Comparison of ENCODE assay signal across 12 cellular contexts in genomic region chr20:25361287-25361683, GRCh38. TPM values are rescaled to one million over a fixed set of nuclear protein-coding genes. Genes with fewer than 3 reads are reported as not detected.
DNase-seq lines count a peak whose midpoint lies in the region; ATAC-seq and TF ChIP-seq lines count a peak whose summit lies in the region.
"Had no signal": no experiment of that assay in that cellular context is flagged by ENCODE, and none has a peak within 500 bp of the region (broad histone marks: within the 10 kb centered on the region; RNA-seq: fewer than 3 reads in every experiment).

No MANE protein-coding gene starts in this region.

- peaks cover 42% of the 10 kb centered on the region for H3K79me2 ChIP-seq in fibroblast of lung (ENCODE audit: control insufficient read depth, insufficient read depth, low read length)

- H2AFZ ChIP-seq in fibroblast of lung (ENCODE audit: low read length) = no peak overlapping the region

- H3K27ac Mint-ChIP-seq in stimulated activated naive B cell treated with anti-CD40 and anti-IgM and Interleukin-4, amounts not matched to agents 10 μg/mL and 1 μg/mL and 100 μg/mL, for 72 hours = no peak overlapping the region

- peak overlapping the region; percentile 3 for H3K27ac ChIP-seq in RWPE2 (ENCODE audit: poor library complexity, severe bottlenecking)
- peak overlapping the region; percentile 30 for H3K27ac ChIP-seq in fibroblast of lung (ENCODE audit: insufficient read depth, low read length)
- H3K27ac ChIP-seq: epithelial cell of prostate, thoracic aorta had no signal

- H3K27me3 ChIP-seq in RWPE2 (ENCODE audit: insufficient read depth, poor library complexity, severe bottlenecking) (no peaks in the 10 kb centered on the region), fibroblast of lung (ENCODE audit: control insufficient read depth, insufficient read depth, low read length) (no peaks in the 10 kb centered on the region)

- no peaks in the 10 kb centered on the region for H3K9me3 Mint-ChIP-seq in stimulated activated naive B cell treated with anti-CD40 and anti-IgM and Interleukin-4, amounts not matched to agents 10 μg/mL and 1 μg/mL and 100 μg/mL, for 72 hours

- DNase-seq in HCEC 1CT (peak; percentile 7), RWPE2 (ENCODE audit: low spot score) (no peak), fibroblast of lung (ENCODE audit: low read depth in 2 of 2) (peak in 1 of 2 donors; percentile 72), NCI-H1417 treated with DMSO at 0.1 percent for 48 hours (lab: John Stamatoyannopoulos, UW) (no peak)
- no peak for DNase-seq in stimulated activated naive B cell treated with anti-CD40 and anti-IgM and Interleukin-4, amounts not matched to agents 10 μg/mL and 1 μg/mL and 100 μg/mL, for 72 hours
- DNase-seq: activated CD8-positive, alpha-beta memory T cell treated with anti-CD3 and anti-CD28 coated beads, Interleukin-2, amount 50 U/mL, for 48 hours; NCI-H1048 had no signal

- H3K36me3 Mint-ChIP-seq in stimulated activated naive B cell treated with anti-CD40 and anti-IgM and Interleukin-4, amounts not matched to agents 10 μg/mL and 1 μg/mL and 100 μg/mL, for 72 hours = no peaks in the 10 kb centered on the region

- H3K36me3 ChIP-seq in RWPE2 (ENCODE audit: low read depth) (no peaks in the 10 kb centered on the region), fibroblast of lung (ENCODE audit: control insufficient read depth, insufficient read depth, low read length) (no peaks in the 10 kb centered on the region)
- H3K36me3 ChIP-seq: thoracic aorta had no signal

- no peaks in the 10 kb centered on the region for H3K27me3 Mint-ChIP-seq in stimulated activated naive B cell treated with anti-CD40 and anti-IgM and Interleukin-4, amounts not matched to agents 10 μg/mL and 1 μg/mL and 100 μg/mL, for 72 hours

- H3K9me3 ChIP-seq in RWPE2 (ENCODE audit: severe bottlenecking) (no peaks in the 10 kb centered on the region), fibroblast of lung (ENCODE audit: control insufficient read depth, insufficient read depth, low read depth, low read length) (no peaks in the 10 kb centered on the region)
- H3K9me3 ChIP-seq: thoracic aorta had no signal

- no peak overlapping the region for H3K4me3 ChIP-seq in RWPE2 (ENCODE audit: severe bottlenecking)
- no peak overlapping the region for H3K4me3 ChIP-seq in fibroblast of lung (replicated peaks in 1 of 4; ENCODE audit: control extremely low read depth in 1 of 4, insufficient read depth in 1 of 4, low read depth in 3 of 4, low read length in 4 of 4)
- H3K4me3 ChIP-seq: skin epidermis had no signal

- TF ChIP-seq CTCF in RWPE2 (IDR thresholded peaks at IDR 0.05; ENCODE audit: poor library complexity, severe bottlenecking) = no peak
- TF ChIP-seq CTCF in fibroblast of lung (conservative IDR thresholded peaks at IDR 0.05 in 1 of 2, IDR thresholded peaks at IDR 0.05 in 1 of 2; ENCODE audit: low read depth in 1 of 2, low read length in 2 of 2) = no peak

- H3K4me2 ChIP-seq in fibroblast of lung (ENCODE audit: extremely low read depth, insufficient read depth, low read length) = peak overlapping the region; percentile 20

- H3K4me3 Mint-ChIP-seq in stimulated activated naive B cell treated with anti-CD40 and anti-IgM and Interleukin-4, amounts not matched to agents 10 μg/mL and 1 μg/mL and 100 μg/mL, for 72 hours = peak overlapping the region; percentile 13 to 65

- H3K9ac ChIP-seq in fibroblast of lung (ENCODE audit: insufficient read depth, low read length) = no peak overlapping the region

- peaks cover 29 to 42% of the 10 kb centered on the region in 2 donors for H3K4me1 Mint-ChIP-seq in stimulated activated naive B cell treated with anti-CD40 and anti-IgM and Interleukin-4, amounts not matched to agents 10 μg/mL and 1 μg/mL and 100 μg/mL, for 72 hours

- no peaks in the 10 kb centered on the region for H3K4me1 ChIP-seq in RWPE2 (ENCODE audit: insufficient read depth, poor library complexity, severe bottlenecking)
- H3K4me1 ChIP-seq in fibroblast of lung (ENCODE audit: control insufficient read depth, extremely low read depth, insufficient read depth, low read length) = peaks cover 2% of the 10 kb centered on the region

- peak; percentile 46; the same call in 1 of the 3 replicates for ATAC-seq in RWPE2 (ENCODE audit: low read depth)
- ATAC-seq in stimulated activated naive B cell treated with anti-CD40 and anti-IgM and Interleukin-4, amounts not matched to agents 10 μg/mL and 1 μg/mL and 100 μg/mL, for 72 hours (replicated peaks) = peak; percentile 17 to 24
- no peak for ATAC-seq in GM21447 (IDR thresholded peaks at IDR 0.05; ENCODE audit: unreplicated experiment)
- ATAC-seq in GM21528 (IDR thresholded peaks at IDR 0.05; ENCODE audit: low FRiP score, unreplicated experiment) = no peak

- H4K20me1 ChIP-seq in fibroblast of lung (ENCODE audit: control insufficient read depth, extremely low read depth, insufficient read depth, low read length) = no peaks in the 10 kb centered on the region

RNA-seq across cellular contexts. Expression of gene ABHD12, which starts 29.4 kb away (rescaled TPM):
- 45.7 and 79.1 TPM in 2 replicates for total RNA-seq in fibroblast of lung
- polyA plus RNA-seq in fibroblast of lung = 52.9 and 84.6 TPM in 2 replicates
- polyA plus RNA-seq in fibroblast of lung (2012) = 82.8 and 88.6 TPM in 2 replicates
- 86.2 and 110 TPM in 2 replicates for polyA minus RNA-seq in fibroblast of lung (ENCODE audit: low replicate concordance)

RNA-seq across cellular contexts. Expression of gene GINS1, which starts 46.2 kb away (rescaled TPM):
- total RNA-seq in fibroblast of lung = 1.3 and 3.0 TPM in 2 replicates
- 5.6 and 13.5 TPM in 2 replicates for polyA plus RNA-seq in fibroblast of lung
- 3.5 and 9.7 TPM in 2 replicates for polyA plus RNA-seq in fibroblast of lung (2012)
- 1.7 and 4.6 TPM in 2 replicates for polyA minus RNA-seq in fibroblast of lung (ENCODE audit: low replicate concordance)

Comparison
In these comparisons a context has a peak if more than half of its experiments do, and no peak if none do; other contexts are left out.
1. ATAC-seq: peak in RWPE2 (single experiment) and stimulated activated naive B cell treated with anti-CD40 and anti-IgM and Interleukin-4, amounts not matched to agents 10 μg/mL and 1 μg/mL and 100 μg/mL, for 72 hours (2 of 2); none in GM21447 (single experiment) and GM21528 (single experiment).